ENCODE assay signal across 36 cellular contexts in genomic region chr18:34741401-34741800, GRCh38. TPM values are rescaled to one million over a fixed set of nuclear protein-coding genes. Genes with fewer than 3 reads are reported as not detected.
"Had no signal": no experiment of that assay in that cellular context is flagged by ENCODE, and none has a peak within 500 bp of the region (broad histone marks: within the 10 kb centered on the region; RNA-seq: fewer than 3 reads in every experiment).

No MANE protein-coding gene starts in this region.

- H3K27ac Mint-ChIP-seq: activated B cell treated with CpG ODN at 0.5 μM for 24 hours; activated CD4-positive, alpha-beta memory T cell treated with anti-CD3 and anti-CD28 coated beads for 36 hours; activated CD4-positive, alpha-beta T cell treated with anti-CD3 and anti-CD28 coated beads, Interleukin-2, amount 10 ng/mL, durations not matched to agents 24 days and 14 days; activated CD8-positive, alpha-beta memory T cell treated with anti-CD3 and anti-CD28 coated beads, Interleukin-2, amount 10 ng/mL, durations not matched to agents 7 days and 5 days; activated CD8-positive, alpha-beta T cell treated with anti-CD3 and anti-CD28 coated beads, Interleukin-2, amount 10 ng/mL, durations not matched to agents 7 days and 5 days; activated naive CD4-positive, alpha-beta T cell treated with anti-CD3 and anti-CD28 coated beads, Interleukin-2, amount 10 ng/mL, durations not matched to agents 7 days and 5 days; activated naive CD4-positive, alpha-beta T cell treated with anti-CD3 and anti-CD28 coated beads, Interleukin-2, amount 50 U/mL, for 24 hours; activated naive CD8-positive, alpha-beta T cell; activated naive CD8-positive, alpha-beta T cell treated with anti-CD3 and anti-CD28 coated beads, Interleukin-2, amount 10 ng/mL, durations not matched to agents 7 days and 5 days; activated naive CD8-positive, alpha-beta T cell treated with anti-CD3 and anti-CD28 coated beads, Interleukin-2, amount 50 U/mL, for 24 hours; activated T-cell treated with anti-CD3 and anti-CD28 coated beads, Interleukin-2, amount 50 U/mL, for 24 hours; activated T-helper 2 cell treated with anti-CD3 and anti-CD28 coated beads, Interferon-gamma antibody, Interleukin-2, Interleukin-4, amounts not matched to agents 10 μg/mL and 5 μg/mL and 100 μg/mL, durations not matched to agents 14 hours and 24 hours and 36 hours; T-helper 1 cell treated with Interleukin-12 subunit alpha and Interleukin-12 subunit beta and Interleukin-4 antibody, amounts not matched to agents 30 μg/mL and 1 μg/mL, for 36 hours; T-helper 2 cell treated with Interferon-gamma antibody and Interleukin-4, amounts not matched to agents 5 μg/mL and 100 μg/mL, for 36 hours had no signal

- H3K9me3 ChIP-seq: adrenal gland, body of pancreas, breast epithelium had no signal

- H3K4me3 Mint-ChIP-seq: activated B cell treated with CpG ODN at 0.5 μM for 24 hours; activated CD4-positive, alpha-beta memory T cell treated with anti-CD3 and anti-CD28 coated beads for 36 hours; activated CD4-positive, alpha-beta T cell treated with anti-CD3 and anti-CD28 coated beads, Interleukin-2, amount 10 ng/mL, durations not matched to agents 24 days and 14 days; activated CD8-positive, alpha-beta memory T cell treated with anti-CD3 and anti-CD28 coated beads, Interleukin-2, amount 10 ng/mL, durations not matched to agents 7 days and 5 days; activated CD8-positive, alpha-beta T cell treated with anti-CD3 and anti-CD28 coated beads, Interleukin-2, amount 10 ng/mL, durations not matched to agents 7 days and 5 days; activated naive CD4-positive, alpha-beta T cell treated with anti-CD3 and anti-CD28 coated beads, Interleukin-2, amount 10 ng/mL, durations not matched to agents 7 days and 5 days; activated naive CD4-positive, alpha-beta T cell treated with anti-CD3 and anti-CD28 coated beads, Interleukin-2, amount 50 U/mL, for 24 hours; activated naive CD8-positive, alpha-beta T cell; activated naive CD8-positive, alpha-beta T cell treated with anti-CD3 and anti-CD28 coated beads, Interleukin-2, amount 10 ng/mL, durations not matched to agents 7 days and 5 days; activated naive CD8-positive, alpha-beta T cell treated with anti-CD3 and anti-CD28 coated beads, Interleukin-2, amount 50 U/mL, for 24 hours; activated T-cell treated with anti-CD3 and anti-CD28 coated beads, Interleukin-2, amount 50 U/mL, for 24 hours; T-helper 1 cell treated with Interleukin-12 subunit alpha and Interleukin-12 subunit beta and Interleukin-4 antibody, amounts not matched to agents 30 μg/mL and 1 μg/mL, for 36 hours; T-helper 2 cell treated with Interferon-gamma antibody and Interleukin-4, amounts not matched to agents 5 μg/mL and 100 μg/mL, for 36 hours had no signal

- H3K4me1 ChIP-seq: body of pancreas, breast epithelium had no signal

- H3K4me1 Mint-ChIP-seq: activated B cell treated with CpG ODN at 0.5 μM for 24 hours; activated CD4-positive, alpha-beta T cell treated with anti-CD3 and anti-CD28 coated beads, Interleukin-2, amount 10 ng/mL, durations not matched to agents 24 days and 14 days; activated CD8-positive, alpha-beta memory T cell treated with anti-CD3 and anti-CD28 coated beads, Interleukin-2, amount 10 ng/mL, durations not matched to agents 7 days and 5 days; activated naive CD4-positive, alpha-beta T cell treated with anti-CD3 and anti-CD28 coated beads, Interleukin-2, amount 10 ng/mL, durations not matched to agents 7 days and 5 days; activated naive CD4-positive, alpha-beta T cell treated with anti-CD3 and anti-CD28 coated beads, Interleukin-2, amount 50 U/mL, for 24 hours; activated naive CD8-positive, alpha-beta T cell treated with anti-CD3 and anti-CD28 coated beads, Interleukin-2, amount 10 ng/mL, durations not matched to agents 7 days and 5 days; activated naive CD8-positive, alpha-beta T cell treated with anti-CD3 and anti-CD28 coated beads, Interleukin-2, amount 50 U/mL, for 24 hours had no signal

- ATAC-seq: activated CD8-positive, alpha-beta memory T cell treated with anti-CD3 and anti-CD28 coated beads, Interleukin-2, amount 10 ng/mL, durations not matched to agents 7 days and 5 days; activated CD8-positive, alpha-beta T cell treated with anti-CD3 and anti-CD28 coated beads, Interleukin-2, amount 10 ng/mL, durations not matched to agents 7 days and 5 days; activated naive CD8-positive, alpha-beta T cell treated with anti-CD3 and anti-CD28 coated beads, Interleukin-2, amount 50 U/mL, for 24 hours; body of pancreas had no signal

- H3K27me3 ChIP-seq: adrenal gland, body of pancreas, brain microvascular endothelial cell, breast epithelium had no signal

- DNase-seq: activated B cell treated with CpG ODN at 0.5 μM for 24 hours; activated CD4-positive, alpha-beta memory T cell treated with anti-CD3 and anti-CD28 coated beads for 36 hours; activated CD4-positive, alpha-beta T cell treated with anti-CD3 and anti-CD28 coated beads for 4 hours; activated CD4-positive, alpha-beta T cell treated with anti-CD3 and anti-CD28 coated beads, Interleukin-2, amount 10 ng/mL, durations not matched to agents 24 days and 14 days; activated CD4-positive, alpha-beta T cell treated with anti-CD3 and anti-CD28 coated beads, Interleukin-2, amount 50 U/mL, for 1 hour; activated CD4-positive, alpha-beta T cell treated with anti-CD3 and anti-CD28 coated beads, Interleukin-2, amount 50 U/mL, for 4 hours; activated CD4-positive, CD25-positive, alpha-beta regulatory T cell treated with anti-CD3 and anti-CD28 coated beads, Interleukin-2, amount 50 U/mL, for 72 hours; activated CD8-positive, alpha-beta memory T cell treated with anti-CD3 and anti-CD28 coated beads for 24 hours; activated CD8-positive, alpha-beta memory T cell treated with anti-CD3 and anti-CD28 coated beads, Interleukin-2, amount 10 ng/mL, durations not matched to agents 7 days and 5 days; activated CD8-positive, alpha-beta memory T cell treated with anti-CD3 and anti-CD28 coated beads, Interleukin-2, amount 50 U/mL, for 48 hours; activated CD8-positive, alpha-beta T cell treated with anti-CD3 and anti-CD28 coated beads, Interleukin-2, amount 10 ng/mL, durations not matched to agents 7 days and 5 days; activated effector memory CD4-positive, alpha-beta T cell treated with Interleukin-2 at 50 U/mL for 16 hours; activated gamma-delta T cell; activated naive CD4-positive, alpha-beta T cell treated with anti-CD3 and anti-CD28 coated beads, Interleukin-2, amount 10 ng/mL, durations not matched to agents 7 days and 5 days; activated naive CD4-positive, alpha-beta T cell treated with Interleukin-2 at 50 U/mL for 16 hours; activated naive CD8-positive, alpha-beta T cell treated with anti-CD3 and anti-CD28 coated beads, Interleukin-2, amount 10 ng/mL, durations not matched to agents 7 days and 5 days; activated naive CD8-positive, alpha-beta T cell treated with anti-CD3 and anti-CD28 coated beads, Interleukin-2, amount 50 U/mL, for 24 hours; activated T-cell treated with anti-CD3 and anti-CD28 coated beads, Interleukin-2, amount 50 U/mL, for 24 hours; activated T-cell treated with anti-CD3 and anti-CD28 coated beads, Interleukin-2, amount 50 U/mL, for 48 hours; adrenal gland; amniotic stem cell; aorta; body of pancreas; brain microvascular endothelial cell; central memory CD4-positive, alpha-beta T cell; SW 1271; T-helper 1 cell; T-helper 2 cell; T-helper 9 cell had no signal

- H3K9me3 Mint-ChIP-seq: activated B cell treated with CpG ODN at 0.5 μM for 24 hours; activated CD4-positive, alpha-beta memory T cell treated with anti-CD3 and anti-CD28 coated beads for 36 hours; activated CD4-positive, alpha-beta T cell treated with anti-CD3 and anti-CD28 coated beads, Interleukin-2, amount 10 ng/mL, durations not matched to agents 24 days and 14 days; activated naive CD4-positive, alpha-beta T cell treated with anti-CD3 and anti-CD28 coated beads, Interleukin-2, amount 10 ng/mL, durations not matched to agents 7 days and 5 days; activated naive CD4-positive, alpha-beta T cell treated with anti-CD3 and anti-CD28 coated beads, Interleukin-2, amount 50 U/mL, for 24 hours; activated naive CD8-positive, alpha-beta T cell treated with anti-CD3 and anti-CD28 coated beads, Interleukin-2, amount 10 ng/mL, durations not matched to agents 7 days and 5 days; activated naive CD8-positive, alpha-beta T cell treated with anti-CD3 and anti-CD28 coated beads, Interleukin-2, amount 50 U/mL, for 24 hours; activated T-cell treated with anti-CD3 and anti-CD28 coated beads, Interleukin-2, amount 50 U/mL, for 24 hours; activated T-helper 2 cell treated with anti-CD3 and anti-CD28 coated beads, Interferon-gamma antibody, Interleukin-2, Interleukin-4, amounts not matched to agents 10 μg/mL and 5 μg/mL and 100 μg/mL, durations not matched to agents 14 hours and 24 hours and 36 hours; T-helper 1 cell treated with Interleukin-12 subunit alpha and Interleukin-12 subunit beta and Interleukin-4 antibody, amounts not matched to agents 30 μg/mL and 1 μg/mL, for 36 hours; T-helper 2 cell treated with Interferon-gamma antibody and Interleukin-4, amounts not matched to agents 5 μg/mL and 100 μg/mL, for 36 hours had no signal

- H3K27ac ChIP-seq: adrenal gland, body of pancreas, brain microvascular endothelial cell, breast epithelium, VCaP had no signal

- H3K36me3 ChIP-seq: adrenal gland, brain microvascular endothelial cell, breast epithelium had no signal

- H3K27me3 Mint-ChIP-seq: activated B cell treated with CpG ODN at 0.5 μM for 24 hours; activated CD4-positive, alpha-beta memory T cell treated with anti-CD3 and anti-CD28 coated beads for 36 hours; activated CD4-positive, alpha-beta T cell treated with anti-CD3 and anti-CD28 coated beads, Interleukin-2, amount 10 ng/mL, durations not matched to agents 24 days and 14 days; activated naive CD4-positive, alpha-beta T cell treated with anti-CD3 and anti-CD28 coated beads, Interleukin-2, amount 10 ng/mL, durations not matched to agents 7 days and 5 days; activated naive CD8-positive, alpha-beta T cell treated with anti-CD3 and anti-CD28 coated beads, Interleukin-2, amount 10 ng/mL, durations not matched to agents 7 days and 5 days had no signal

- H3K36me3 Mint-ChIP-seq: activated CD4-positive, alpha-beta memory T cell treated with anti-CD3 and anti-CD28 coated beads for 36 hours; activated CD8-positive, alpha-beta memory T cell treated with anti-CD3 and anti-CD28 coated beads, Interleukin-2, amount 10 ng/mL, durations not matched to agents 7 days and 5 days; activated naive CD4-positive, alpha-beta T cell treated with anti-CD3 and anti-CD28 coated beads, Interleukin-2, amount 10 ng/mL, durations not matched to agents 7 days and 5 days; activated naive CD4-positive, alpha-beta T cell treated with anti-CD3 and anti-CD28 coated beads, Interleukin-2, amount 50 U/mL, for 24 hours; activated naive CD8-positive, alpha-beta T cell; activated naive CD8-positive, alpha-beta T cell treated with anti-CD3 and anti-CD28 coated beads, Interleukin-2, amount 10 ng/mL, durations not matched to agents 7 days and 5 days had no signal

- H3K4me3 ChIP-seq: adrenal gland, body of pancreas, breast epithelium had no signal

RNA-seq across cellular contexts. Expression of gene DTNA, which starts 31.3 kb away (rescaled TPM):
- total RNA-seq: activated B cell treated with CpG ODN at 0.5 μM for 24 hours; activated CD4-positive, alpha-beta memory T cell treated with anti-CD3 and anti-CD28 coated beads for 36 hours; activated CD4-positive, alpha-beta T cell treated with anti-CD3 and anti-CD28 coated beads, Interleukin-2, amount 10 ng/mL, durations not matched to agents 24 days and 14 days; activated CD8-positive, alpha-beta memory T cell treated with anti-CD3 and anti-CD28 coated beads, Interleukin-2, amount 10 ng/mL, durations not matched to agents 7 days and 5 days; activated CD8-positive, alpha-beta T cell treated with anti-CD3 and anti-CD28 coated beads, Interleukin-2, amount 10 ng/mL, durations not matched to agents 7 days and 5 days; activated naive CD8-positive, alpha-beta T cell treated with anti-CD3 and anti-CD28 coated beads, Interleukin-2, amount 10 ng/mL, durations not matched to agents 7 days and 5 days had no signal
